Comparison of ENCODE assay signal across 9 cellular contexts in the genomic region with DNA sequence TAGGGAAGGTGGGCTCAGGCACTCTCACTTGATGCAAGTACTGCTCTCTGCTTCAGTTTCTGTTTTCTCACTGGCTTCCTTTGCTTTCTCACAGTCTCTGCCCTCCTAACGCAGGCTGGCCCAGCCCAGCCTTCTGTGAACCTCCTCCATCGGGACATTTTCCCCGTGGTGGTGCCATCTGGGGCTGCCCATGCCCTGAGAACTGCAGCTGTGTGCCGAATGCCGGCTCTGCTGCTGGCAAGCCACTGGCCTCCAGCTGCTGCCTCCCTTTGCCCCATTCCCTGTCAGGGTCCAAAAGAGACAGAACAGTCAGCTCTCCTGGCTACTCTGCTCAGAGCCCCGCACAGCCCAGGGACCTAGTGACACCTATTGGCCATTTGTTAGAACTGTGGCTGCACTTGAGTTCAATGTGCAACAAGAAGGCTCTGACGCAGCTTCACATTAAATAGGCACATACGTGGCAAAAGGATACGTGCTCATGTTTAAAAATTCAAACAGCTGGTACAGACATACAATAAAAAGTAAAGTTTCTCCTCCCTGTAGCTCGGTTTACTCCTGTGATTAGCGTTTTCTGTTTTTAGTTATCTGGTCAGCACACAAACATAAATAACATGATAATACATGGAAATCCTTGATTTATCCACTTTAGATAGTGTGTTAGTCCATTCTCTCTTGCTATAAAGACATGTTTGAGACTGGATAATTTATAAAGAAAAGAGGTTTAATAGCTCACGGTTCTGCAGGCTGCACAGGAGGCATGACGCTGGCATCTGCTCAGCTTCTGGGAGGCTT. TPM values are rescaled to one million over a fixed set of nuclear protein-coding genes. Genes with fewer than 3 reads are reported as not detected.
DNase-seq lines count a peak whose midpoint lies in the region; ATAC-seq and TF ChIP-seq lines count a peak whose summit lies in the region.
"Had no signal": no experiment of that assay in that cellular context is flagged by ENCODE, and none has a peak within 500 bp of the region (broad histone marks: within the 10 kb centered on the region; RNA-seq: fewer than 3 reads in every experiment).

No MANE protein-coding gene starts in this region.

- H3K36me3 Mint-ChIP-seq in endodermal cell (ENCODE audit: low read depth): no peaks in the 10 kb centered on the region

- H3K36me3 ChIP-seq in endodermal cell (ENCODE audit: control insufficient read depth, insufficient read depth, low read length): no peaks in the 10 kb centered on the region

- no peak overlapping the region for H3K27ac Mint-ChIP-seq in endodermal cell

- ATAC-seq in GM21717 (IDR thresholded peaks at IDR 0.05; ENCODE audit: unreplicated experiment): peak; percentile 82

- peaks cover 9% of the 10 kb centered on the region for H3K9me3 ChIP-seq in endodermal cell (ENCODE audit: control insufficient read depth, low read length)

- H3K27ac ChIP-seq in endodermal cell (ENCODE audit: low read depth, low read length): no peak overlapping the region

- in situ Hi-C loops in SK-MEL-5 (cut with HindIII; ENCODE audit: low pct_unique_long_range_greater_than_20kb, low sequenced_read_pairs): no loop called here

- peak; percentile 87 for TF ChIP-seq CTCF in endodermal cell (conservative IDR thresholded peaks at IDR 0.05)

- H3K9me3 Mint-ChIP-seq in endodermal cell: peaks cover 3% of the 10 kb centered on the region

- H3K27me3 ChIP-seq in endodermal cell (ENCODE audit: control insufficient read depth, insufficient read depth, low read length, poor library complexity, severe bottlenecking): no peaks in the 10 kb centered on the region

- no peaks in the 10 kb centered on the region for H3K27me3 Mint-ChIP-seq in endodermal cell (ENCODE audit: insufficient read depth)

- no peak overlapping the region for H3K4me3 ChIP-seq in Jurkat, Clone E6-1 (ENCODE audit: low read length)
- H3K4me3 ChIP-seq in endodermal cell (ENCODE audit: low read length): no peak overlapping the region

- H3K4me1 ChIP-seq in endodermal cell (ENCODE audit: control insufficient read depth, insufficient read depth, low read length): no peaks in the 10 kb centered on the region

- no peak overlapping the region for H3K9ac ChIP-seq in endodermal cell (ENCODE audit: extremely low read depth, low read length, poor library complexity, severe bottlenecking)

- H3K4me3 Mint-ChIP-seq in endodermal cell: no peak overlapping the region

- H3K4me1 Mint-ChIP-seq in endodermal cell: peaks cover 9% of the 10 kb centered on the region

- WGBS in endodermal cell (ENCODE audit: insufficient coverage in 1 of 2, insufficient read length in 1 of 2), 2 experiments: 61 to 62% methylated on average over 4 to 13 of the region's 13 CpGs

- peak; percentile 32 to 39 for DNase-seq in activated T-cell treated with anti-CD3 and anti-CD28 coated beads, Interleukin-2, amount 50 U/mL, for 48 hours
- DNase-seq in activated T-cell treated with anti-CD3 and anti-CD28 coated beads for 4 hours (no peak), SK-MEL-5 (ENCODE audit: low read depth, low spot score) (peak; percentile 78), endodermal cell (peak; percentile 91), midbrain (lab: John Stamatoyannopoulos, UW) (peak; percentile 44), ureter (ENCODE audit: low spot score) (peak; percentile 55)
- peak; percentile 39 for DNase-seq in Jurkat, Clone E6-1 (ENCODE audit: low read depth, low spot score)

RNA-seq across cellular contexts. Expression of a gene that starts 46.6 kb away (rescaled TPM):
- not detected for polyA plus RNA-seq in Jurkat, Clone E6-1 (2012; ENCODE audit: insufficient read depth, insufficient read length)
- not detected in 2 replicates for total RNA-seq in SK-MEL-5 (2014; rRNA removed; shearing (Covaris generic))
- not detected in 2 replicates for polyA plus RNA-seq in SK-MEL-5 (2015; cell fraction: cytosol; rRNA removed)
- not detected in 2 replicates for polyA plus RNA-seq in SK-MEL-5 (2015; cell fraction: nucleus; rRNA removed)
- total RNA-seq in endodermal cell (1 to 10 TPM in 1 of 2 donors, not detected in 1; 1.1 TPM), ureter (3.8 TPM)
- not detected for polyA plus RNA-seq in endodermal cell (2013, experiment 1 of 2)
- polyA plus RNA-seq in endodermal cell (2013, experiment 2 of 2): not detected
- total RNA-seq: lower leg skin had no signal
